In the genomic region with DNA sequence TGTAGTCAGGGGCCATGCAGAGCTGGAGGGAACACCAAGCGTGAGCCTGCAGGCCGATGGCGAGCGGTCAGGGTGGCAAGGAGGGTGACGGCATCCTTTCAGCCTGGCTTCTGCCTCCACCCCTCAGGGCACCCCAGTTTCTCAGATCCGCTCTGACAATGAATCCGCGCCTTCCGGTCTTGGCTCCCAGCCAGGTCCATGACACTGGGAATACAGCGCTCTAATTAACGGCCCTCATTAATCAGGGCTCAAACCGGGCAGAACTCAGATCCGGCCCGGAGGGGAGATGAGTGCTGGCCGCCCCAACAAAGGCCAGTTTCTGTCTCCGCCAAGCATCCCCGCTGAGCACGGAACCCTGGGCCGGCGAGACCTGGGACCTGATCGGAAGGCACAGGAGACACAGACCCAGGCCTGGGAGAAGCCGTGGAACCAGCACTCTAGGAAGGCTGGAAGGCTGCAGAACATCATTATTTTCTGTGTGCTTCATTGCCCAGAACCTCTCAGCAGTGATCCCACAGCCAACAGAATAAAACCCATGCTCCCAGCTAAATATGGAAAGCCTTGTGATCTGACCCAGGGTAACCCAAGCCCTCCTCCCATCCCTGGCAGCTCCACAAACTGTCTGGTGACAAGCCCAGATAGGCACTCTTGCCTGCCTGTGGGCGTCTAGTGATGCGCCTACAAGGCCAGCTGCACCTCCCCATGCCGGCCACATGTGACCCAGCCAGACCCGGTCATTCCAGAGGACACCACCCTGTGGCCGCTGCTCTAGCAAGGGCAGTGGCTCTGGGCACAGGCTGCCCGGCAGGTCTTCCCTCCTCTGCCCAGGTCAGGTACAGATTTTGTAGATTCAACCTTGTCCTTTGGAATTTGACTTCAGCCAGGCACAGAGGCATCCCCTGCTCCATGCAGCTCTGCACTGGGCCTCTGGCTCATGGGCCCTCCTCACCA, we compare ENCODE assay signal across 11 cellular contexts.
DNase-seq lines count a peak whose midpoint lies in the region; TF ChIP-seq lines count a peak whose summit lies in the region.
"Had no signal": no experiment of that assay in that cellular context is flagged by ENCODE, and none has a peak within 500 bp of the region (broad histone marks: within the 10 kb centered on the region; RNA-seq: fewer than 3 reads in every experiment).

No MANE protein-coding gene starts in this region.

- H3K27me3 Mint-ChIP-seq in activated naive CD4-positive, alpha-beta T cell treated with anti-CD3 and anti-CD28 coated beads, Interleukin-2, amount 10 ng/mL, durations not matched to agents 7 days and 5 days: no peaks in the 10 kb centered on the region
- H3K27me3 Mint-ChIP-seq: activated CD4-positive, alpha-beta T cell treated with anti-CD3 and anti-CD28 coated beads, Interleukin-2, amount 10 ng/mL, durations not matched to agents 24 days and 14 days had no signal

- H3K4me1 Mint-ChIP-seq in activated naive CD4-positive, alpha-beta T cell treated with anti-CD3 and anti-CD28 coated beads, Interleukin-2, amount 10 ng/mL, durations not matched to agents 7 days and 5 days: no peaks in the 10 kb centered on the region
- H3K4me1 Mint-ChIP-seq: activated CD4-positive, alpha-beta T cell treated with anti-CD3 and anti-CD28 coated beads, Interleukin-2, amount 10 ng/mL, durations not matched to agents 24 days and 14 days had no signal

- H3K4me3 ChIP-seq in epithelial cell of esophagus (ENCODE audit: low read length): no peak overlapping the region
- H3K4me3 ChIP-seq: GM12878 had no signal

- H3K27ac Mint-ChIP-seq in activated naive CD4-positive, alpha-beta T cell treated with anti-CD3 and anti-CD28 coated beads, Interleukin-2, amount 10 ng/mL, durations not matched to agents 7 days and 5 days: no peak overlapping the region
- H3K27ac Mint-ChIP-seq: activated CD4-positive, alpha-beta T cell treated with anti-CD3 and anti-CD28 coated beads, Interleukin-2, amount 10 ng/mL, durations not matched to agents 24 days and 14 days had no signal

- CTCF ChIA-PET in activated naive CD4-positive, alpha-beta T cell treated with anti-CD3 and anti-CD28 coated beads, Interleukin-2, amount 10 ng/mL, durations not matched to agents 7 days and 5 days (lab: Charles Lee): no interaction called here

- DNase-seq in NCI-H1694 treated with DMSO at 0.1 percent for 48 hours (lab: John Stamatoyannopoulos, UW) (peak; percentile 11), NCI-H1694 (lab: John Stamatoyannopoulos, UW) (no peak), epithelial cell of esophagus (ENCODE audit: low read depth) (peak; percentile 8), midbrain (lab: John Stamatoyannopoulos, UW) (peak; percentile 41), superior temporal gyrus (ENCODE audit: extremely low spot score) (peak; percentile 41), NCI-H524 treated with DMSO at 0.1 percent for 48 hours (lab: John Stamatoyannopoulos, UW) (no peak), SIG-M5 (lab: John Stamatoyannopoulos, UW) (no peak)
- no peak for DNase-seq in activated naive CD4-positive, alpha-beta T cell treated with anti-CD3 and anti-CD28 coated beads, Interleukin-2, amount 10 ng/mL, durations not matched to agents 7 days and 5 days
- DNase-seq: activated CD4-positive, alpha-beta T cell treated with anti-CD3 and anti-CD28 coated beads, Interleukin-2, amount 10 ng/mL, durations not matched to agents 24 days and 14 days; NCI-H526 treated with DMSO at 0.1 percent for 48 hours had no signal

- no peaks in the 10 kb centered on the region for H3K9me3 Mint-ChIP-seq in activated naive CD4-positive, alpha-beta T cell treated with anti-CD3 and anti-CD28 coated beads, Interleukin-2, amount 10 ng/mL, durations not matched to agents 7 days and 5 days
- H3K9me3 Mint-ChIP-seq: activated CD4-positive, alpha-beta T cell treated with anti-CD3 and anti-CD28 coated beads, Interleukin-2, amount 10 ng/mL, durations not matched to agents 24 days and 14 days had no signal

- H3K4me3 Mint-ChIP-seq in activated naive CD4-positive, alpha-beta T cell treated with anti-CD3 and anti-CD28 coated beads, Interleukin-2, amount 10 ng/mL, durations not matched to agents 7 days and 5 days: no peak overlapping the region
- H3K4me3 Mint-ChIP-seq: activated CD4-positive, alpha-beta T cell treated with anti-CD3 and anti-CD28 coated beads, Interleukin-2, amount 10 ng/mL, durations not matched to agents 24 days and 14 days had no signal

- TF ChIP-seq CTCF in epithelial cell of esophagus (IDR thresholded peaks at IDR 0.05; ENCODE audit: insufficient read depth, low read depth, low read length, missing control alignments): no peak

- no peaks in the 10 kb centered on the region for H3K36me3 Mint-ChIP-seq in activated naive CD4-positive, alpha-beta T cell treated with anti-CD3 and anti-CD28 coated beads, Interleukin-2, amount 10 ng/mL, durations not matched to agents 7 days and 5 days

Comparison
In these comparisons a context has a peak if more than half of its experiments do, and no peak if none do; other contexts are left out.
1. DNase-seq: peak in NCI-H1694 treated with DMSO at 0.1 percent for 48 hours (single experiment), epithelial cell of esophagus (single experiment), midbrain (single experiment) and superior temporal gyrus (single experiment); none in NCI-H1694 (single experiment), NCI-H524 treated with DMSO at 0.1 percent for 48 hours (single experiment), activated naive CD4-positive, alpha-beta T cell treated with anti-CD3 and anti-CD28 coated beads, Interleukin-2, amount 10 ng/mL, durations not matched to agents 7 days and 5 days (single experiment) and SIG-M5 (single experiment).